ENCODE assay signal across 24 cellular contexts in the genomic region with DNA sequence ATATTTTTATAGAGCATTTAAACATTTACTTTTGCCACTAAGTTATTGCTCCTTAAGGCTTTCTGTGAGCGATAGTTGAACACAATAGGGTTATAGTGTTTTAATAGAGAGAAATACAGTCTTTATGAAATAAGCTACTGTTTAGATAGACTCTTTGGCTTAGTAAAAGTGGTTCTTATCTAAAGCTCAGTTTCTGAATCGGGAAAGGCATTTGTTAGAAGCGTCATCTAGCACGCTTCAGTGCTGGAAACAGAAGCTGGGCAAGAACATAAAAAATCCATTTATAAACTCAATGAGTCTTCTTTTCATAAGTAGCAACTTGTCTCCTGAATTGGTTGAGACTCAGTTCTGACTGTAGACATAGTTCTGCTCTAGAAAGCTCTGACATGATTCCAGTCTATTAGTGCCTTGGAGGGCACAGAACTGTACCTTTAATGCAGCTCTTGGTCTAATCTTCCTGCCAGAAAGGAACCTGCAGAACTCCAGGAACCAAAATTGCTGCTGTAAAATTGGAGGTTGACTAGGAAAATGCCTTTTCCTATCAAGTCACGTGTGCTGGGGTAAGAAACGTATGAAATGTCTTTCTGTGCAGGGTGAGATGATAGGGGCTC.
"Had no signal": no experiment of that assay in that cellular context is flagged by ENCODE, and none has a peak within 500 bp of the region (broad histone marks: within the 10 kb centered on the region; RNA-seq: fewer than 3 reads in every experiment).

No MANE protein-coding gene starts in this region.

- H3K36me3 ChIP-seq: esophagus squamous epithelium, lower lobe of right lung, neural progenitor cell, pancreas, prostate gland, spleen, thoracic aorta had no signal

- H3K4me3 Mint-ChIP-seq: dendritic cell treated with granulocyte-macrophage colony-stimulating factor and Interleukin-4, amounts not matched to agents 40 ng/mL and 50 ng/mL, for 4 days; effector memory CD8-positive, alpha-beta T cell; memory B cell; mesothelial cell of epicardium; natural killer cell treated with Interleukin-12 subunit alpha and Interleukin-12 subunit beta and Interleukin-15 and Interleukin-18, amount 100 ng/mL, for 72 hours; neural progenitor cell; stimulated activated memory B cell treated with anti-CD40 and anti-IgM and Interleukin-4, amounts not matched to agents 10 μg/mL and 1 μg/mL and 100 μg/mL, for 72 hours; stimulated activated naive CD8-positive, alpha-beta T cell treated with anti-CD3 and anti-CD28 coated beads, Interleukin-15, amount 100 ng/mL, for 72 hours had no signal

- H3K4me3 ChIP-seq: esophagus squamous epithelium, lower lobe of right lung, neural progenitor cell, pancreas, prostate gland, spleen, thoracic aorta had no signal

- H3K27ac Mint-ChIP-seq: dendritic cell treated with granulocyte-macrophage colony-stimulating factor and Interleukin-4, amounts not matched to agents 40 ng/mL and 50 ng/mL, for 4 days; effector memory CD8-positive, alpha-beta T cell; memory B cell; mesothelial cell of epicardium; natural killer cell treated with Interleukin-12 subunit alpha and Interleukin-12 subunit beta and Interleukin-15 and Interleukin-18, amount 100 ng/mL, for 72 hours; neural progenitor cell; stimulated activated memory B cell treated with anti-CD40 and anti-IgM and Interleukin-4, amounts not matched to agents 10 μg/mL and 1 μg/mL and 100 μg/mL, for 72 hours; stimulated activated naive CD8-positive, alpha-beta T cell treated with anti-CD3 and anti-CD28 coated beads, Interleukin-15, amount 100 ng/mL, for 72 hours had no signal

- H3K4me1 ChIP-seq: esophagus squamous epithelium, lower lobe of right lung, neural progenitor cell, pancreas, prostate gland, spleen had no signal

- H3K27me3 ChIP-seq: esophagus squamous epithelium, neural progenitor cell, pancreas, spleen had no signal

- H3K9me3 Mint-ChIP-seq: dendritic cell treated with granulocyte-macrophage colony-stimulating factor and Interleukin-4, amounts not matched to agents 40 ng/mL and 50 ng/mL, for 4 days; effector memory CD8-positive, alpha-beta T cell; memory B cell; mesothelial cell of epicardium; natural killer cell treated with Interleukin-12 subunit alpha and Interleukin-12 subunit beta and Interleukin-15 and Interleukin-18, amount 100 ng/mL, for 72 hours; neural progenitor cell; stimulated activated memory B cell treated with anti-CD40 and anti-IgM and Interleukin-4, amounts not matched to agents 10 μg/mL and 1 μg/mL and 100 μg/mL, for 72 hours; stimulated activated naive CD8-positive, alpha-beta T cell treated with anti-CD3 and anti-CD28 coated beads, Interleukin-15, amount 100 ng/mL, for 72 hours had no signal

- H3K4me2 ChIP-seq: neural progenitor cell had no signal

- DNase-seq: cerebellar nuclear complex; effector memory CD8-positive, alpha-beta T cell; esophagus squamous epithelium; foreskin fibroblast; hippocampal formation; lower lobe of right lung; occipital lobe; pancreas; stimulated activated CD4-positive, alpha-beta T cell treated with anti-CD3 and anti-CD28 coated beads, Interleukin-15, amount 100 ng/mL, for 24 hours; stimulated activated CD4-positive, alpha-beta T cell treated with anti-CD3 and anti-CD28 coated beads, Interleukin-1b, Interleukin-23, amount 100 ng/mL, for 48 hours; stimulated activated CD4-positive, alpha-beta T cell treated with anti-CD3 and anti-CD28 coated beads, Interleukin-4, amount 100 ng/mL, for 24 hours; stimulated activated naive CD8-positive, alpha-beta T cell treated with anti-CD3 and anti-CD28 coated beads, Interleukin-15, amount 100 ng/mL, for 72 hours; trophoblast cell had no signal

- H2AFZ ChIP-seq: neural progenitor cell had no signal

- H3K27ac ChIP-seq: esophagus squamous epithelium, lower lobe of right lung, neural progenitor cell, pancreas, prostate gland, spleen, thoracic aorta had no signal

- ATAC-seq: effector memory CD8-positive, alpha-beta T cell; left lobe of liver; lower lobe of right lung; natural killer cell treated with Interleukin-12 subunit alpha and Interleukin-12 subunit beta and Interleukin-15 and Interleukin-18, amount 100 ng/mL, for 72 hours; pancreas; sciatic nerve; stimulated activated memory B cell treated with anti-CD40 and anti-IgM and Interleukin-4, amounts not matched to agents 10 μg/mL and 1 μg/mL and 100 μg/mL, for 72 hours; stimulated activated naive CD8-positive, alpha-beta T cell treated with anti-CD3 and anti-CD28 coated beads, Interleukin-15, amount 100 ng/mL, for 72 hours had no signal

- H3K4me1 Mint-ChIP-seq: mesothelial cell of epicardium; stimulated activated naive CD8-positive, alpha-beta T cell treated with anti-CD3 and anti-CD28 coated beads, Interleukin-15, amount 100 ng/mL, for 72 hours had no signal

- H3K9me3 ChIP-seq: esophagus squamous epithelium, lower lobe of right lung, pancreas, prostate gland, spleen, thoracic aorta had no signal

- H3K36me3 Mint-ChIP-seq: memory B cell; mesothelial cell of epicardium; natural killer cell treated with Interleukin-12 subunit alpha and Interleukin-12 subunit beta and Interleukin-15 and Interleukin-18, amount 100 ng/mL, for 72 hours; neural progenitor cell; stimulated activated memory B cell treated with anti-CD40 and anti-IgM and Interleukin-4, amounts not matched to agents 10 μg/mL and 1 μg/mL and 100 μg/mL, for 72 hours had no signal

- H3K27me3 Mint-ChIP-seq: dendritic cell treated with granulocyte-macrophage colony-stimulating factor and Interleukin-4, amounts not matched to agents 40 ng/mL and 50 ng/mL, for 4 days; effector memory CD8-positive, alpha-beta T cell; memory B cell; stimulated activated memory B cell treated with anti-CD40 and anti-IgM and Interleukin-4, amounts not matched to agents 10 μg/mL and 1 μg/mL and 100 μg/mL, for 72 hours; stimulated activated naive CD8-positive, alpha-beta T cell treated with anti-CD3 and anti-CD28 coated beads, Interleukin-15, amount 100 ng/mL, for 72 hours had no signal
